ENCODE assay signal across 11 cellular contexts in the genomic region with DNA sequence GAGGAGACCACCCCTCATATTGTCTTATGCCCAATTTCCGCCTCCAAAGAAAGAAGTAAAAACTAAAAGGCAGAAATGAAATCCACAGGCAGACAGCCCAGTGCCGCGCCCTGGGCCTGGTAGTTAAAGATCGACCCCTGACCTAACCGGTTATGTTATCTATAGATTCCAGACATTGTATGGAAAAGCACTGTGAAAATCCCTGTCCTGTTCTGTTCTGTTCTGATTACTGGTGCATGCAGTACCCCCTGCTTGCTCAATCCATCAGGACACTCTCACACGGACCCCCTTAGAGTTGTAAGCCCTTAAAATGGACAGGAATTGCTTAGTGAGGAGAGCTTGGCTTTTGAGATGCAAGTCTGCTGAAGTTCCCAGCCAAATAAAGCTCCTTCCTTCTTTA. TPM values are rescaled to one million over a fixed set of nuclear protein-coding genes. Genes with fewer than 3 reads are reported as not detected.
"Had no signal": no experiment of that assay in that cellular context is flagged by ENCODE, and none has a peak within 500 bp of the region (broad histone marks: within the 10 kb centered on the region; RNA-seq: fewer than 3 reads in every experiment).

No MANE protein-coding gene starts in this region.

RNA-seq across cellular contexts. Expression of a gene that starts 37.8 kb away (rescaled TPM):
- total RNA-seq: chondrocyte; fibroblast of villous mesenchyme; gastrocnemius medialis; heart right ventricle; lower lobe of right lung; naive thymus-derived CD8-positive, alpha-beta T cell; osteocyte; right atrium auricular region; thoracic aorta had no signal
- polyA plus RNA-seq: keratinocyte; naive thymus-derived CD8-positive, alpha-beta T cell; neural cell had no signal
